9 cellular contexts compared by ENCODE assay signal in genomic region chr1:18217398-18218043, GRCh38.
DNase-seq lines count a peak whose midpoint lies in the region; ATAC-seq and TF ChIP-seq lines count a peak whose summit lies in the region.
"Had no signal": no experiment of that assay in that cellular context is flagged by ENCODE, and none has a peak within 500 bp of the region (broad histone marks: within the 10 kb centered on the region; RNA-seq: fewer than 3 reads in every experiment).

No MANE protein-coding gene starts in this region.

- no peaks in the 10 kb centered on the region for H3K27me3 ChIP-seq in DOHH2 (ENCODE audit: control insufficient read depth, low read length)
- no peaks in the 10 kb centered on the region for H3K27me3 ChIP-seq in SU-DHL-6 (ENCODE audit: low read length)
- no peaks in the 10 kb centered on the region for H3K27me3 ChIP-seq in kidney epithelial cell (ENCODE audit: control insufficient read depth, insufficient read depth, low read length)

- H3K4me3 ChIP-seq in DOHH2 (ENCODE audit: low read length) (no peak overlapping the region), SU-DHL-6 (ENCODE audit: insufficient read depth, low read length, poor library complexity, severe bottlenecking) (no peak overlapping the region), kidney epithelial cell (ENCODE audit: low read depth, low read length) (no peak overlapping the region)

- H2AFZ ChIP-seq in SU-DHL-6 (ENCODE audit: low read depth, low read length, severe bottlenecking) = no peak overlapping the region

- H3K9me3 ChIP-seq in DOHH2 (ENCODE audit: control insufficient read depth, insufficient read depth, low read length) (no peaks in the 10 kb centered on the region), SU-DHL-6 (ENCODE audit: insufficient read depth, low read length) (no peaks in the 10 kb centered on the region)

- H4K20me1 ChIP-seq in DOHH2 (ENCODE audit: control insufficient read depth, insufficient read depth, low read depth, low read length) (no peaks in the 10 kb centered on the region), SU-DHL-6 (ENCODE audit: low read depth, low read length) (no peaks in the 10 kb centered on the region)

- H3K36me3 ChIP-seq in DOHH2 (ENCODE audit: control insufficient read depth, low read length) (no peaks in the 10 kb centered on the region), SU-DHL-6 (ENCODE audit: low read length) (no peaks in the 10 kb centered on the region), kidney epithelial cell (ENCODE audit: control insufficient read depth, insufficient read depth, low read length) (no peaks in the 10 kb centered on the region)

- no peak overlapping the region for H3K27ac ChIP-seq in DOHH2 (ENCODE audit: low read depth, low read length)
- H3K27ac ChIP-seq in SU-DHL-6 (ENCODE audit: low read depth, low read length) = no peak overlapping the region

- DNase-seq in H4 (ENCODE audit: low spot score) = peak; percentile 35
- no peak for DNase-seq in kidney epithelial cell (ENCODE audit: low read depth)
- no peak for DNase-seq in activated CD4-positive, CD25-positive, alpha-beta regulatory T cell (lab: John Stamatoyannopoulos, UW)
- DNase-seq in effector CD4-positive, alpha-beta T cell = no peak
- DNase-seq: stimulated activated CD4-positive, alpha-beta T cell treated with anti-CD3 and anti-CD28 coated beads, Interleukin-4, amount 100 ng/mL, for 1 hour had no signal

- H3K79me2 ChIP-seq in DOHH2 (ENCODE audit: control insufficient read depth, low read length) (no peaks in the 10 kb centered on the region), SU-DHL-6 (ENCODE audit: insufficient read depth, low read length) (no peaks in the 10 kb centered on the region)

- H3F3A ChIP-seq in DOHH2 (ENCODE audit: control insufficient read depth, insufficient read depth) = no peaks in the 10 kb centered on the region
- no peaks in the 10 kb centered on the region for H3F3A ChIP-seq in SU-DHL-6 (ENCODE audit: insufficient read depth)

- H3K9me2 ChIP-seq in DOHH2 (replicated peaks; ENCODE audit: control insufficient read depth, low read length) = no peaks in the 10 kb centered on the region
- H3K9me2 ChIP-seq in SU-DHL-6 (replicated peaks; ENCODE audit: insufficient read depth, low read length) = no peaks in the 10 kb centered on the region

- H3K4me1 ChIP-seq in DOHH2 (ENCODE audit: control insufficient read depth, low read length) = no peaks in the 10 kb centered on the region

- no peak overlapping the region for H3K9ac ChIP-seq in SU-DHL-6 (ENCODE audit: low read length)

- no peak overlapping the region for H3K4me2 ChIP-seq in DOHH2 (ENCODE audit: low read length)
- no peak overlapping the region for H3K4me2 ChIP-seq in SU-DHL-6 (ENCODE audit: low read depth, low read length, poor library complexity, severe bottlenecking)

- ATAC-seq in GM18870 (IDR thresholded peaks at IDR 0.05; ENCODE audit: unreplicated experiment) (no peak), GM18858 (IDR thresholded peaks at IDR 0.05; ENCODE audit: unreplicated experiment) (no peak)

- TF ChIP-seq CTCF in DOHH2 (IDR thresholded peaks at IDR 0.05; ENCODE audit: low read depth, low read length, poor library complexity, severe bottlenecking) (peak; percentile 68), SU-DHL-6 (IDR thresholded peaks at IDR 0.05; ENCODE audit: insufficient read depth, low read length, poor library complexity, severe bottlenecking) (peak; percentile 34), kidney epithelial cell (IDR thresholded peaks at IDR 0.05; ENCODE audit: insufficient read depth, low read length, poor library complexity, severe bottlenecking) (peak; percentile 30)
